ENCODE assay signal across 16 cellular contexts in genomic region chr5:54990751-54991349, GRCh38. TPM values are rescaled to one million over a fixed set of nuclear protein-coding genes. Genes with fewer than 3 reads are reported as not detected.
DNase-seq lines count a peak whose midpoint lies in the region; ATAC-seq, FAIRE-seq and TF ChIP-seq lines count a peak whose summit lies in the region.
"Had no signal": no experiment of that assay in that cellular context is flagged by ENCODE, and none has a peak within 500 bp of the region (broad histone marks: within the 10 kb centered on the region; RNA-seq: fewer than 3 reads in every experiment).

No MANE protein-coding gene starts in this region.

- no peak for ATAC-seq in activated CD8-positive, alpha-beta T cell treated with anti-CD3 and anti-CD28 coated beads for 36 hours
- ATAC-seq: pancreas had no signal

- no peak overlapping the region for H3K27ac Mint-ChIP-seq in activated CD8-positive, alpha-beta T cell treated with anti-CD3 and anti-CD28 coated beads for 36 hours

- H3K36me3 ChIP-seq in brain microvascular endothelial cell (replicated peaks) (no peaks in the 10 kb centered on the region), keratinocyte (ENCODE audit: control insufficient read depth in 2 of 2, extremely low read depth in 1 of 2, insufficient read depth in 2 of 2, low read length in 2 of 2) (no peaks in the 10 kb centered on the region)
- H3K36me3 ChIP-seq: esophagus muscularis mucosa, pancreas, tibial nerve had no signal

- DNase-seq in AG04449 (ENCODE audit: low read depth, low spot score): peak; percentile 78
- DNase-seq in HS-5 (ENCODE audit: low read depth): peak; percentile 75
- peak; percentile 39 for DNase-seq in brain microvascular endothelial cell
- DNase-seq in keratinocyte (ENCODE audit: low read depth, low spot score): no peak
- no peak for DNase-seq in cerebellar cortex (ENCODE audit: low spot score)
- DNase-seq in HuH-7 (ENCODE audit: low spot score): no peak
- no peak for DNase-seq in activated CD8-positive, alpha-beta T cell treated with anti-CD3 and anti-CD28 coated beads for 36 hours
- no peak for DNase-seq in activated CD4-positive, alpha-beta T cell treated with anti-CD3 and anti-CD28 coated beads, Interleukin-2, amount 50 U/mL, for 1 hour
- DNase-seq: activated naive CD4-positive, alpha-beta T cell treated with anti-CD3 and anti-CD28 coated beads, Interleukin-2, amount 50 U/mL, for 16 hours; NCI-H1436; pancreas had no signal

- peaks cover 21% of the 10 kb centered on the region for H3K4me1 ChIP-seq in keratinocyte (ENCODE audit: control insufficient read depth, extremely low read depth, insufficient read depth, low read length)
- H3K4me1 ChIP-seq: esophagus muscularis mucosa, pancreas had no signal

- H3K27me3 ChIP-seq in brain microvascular endothelial cell (replicated peaks) (no peaks in the 10 kb centered on the region), keratinocyte (ENCODE audit: control insufficient read depth, extremely low read depth, insufficient read depth, low read length) (no peaks in the 10 kb centered on the region)
- H3K27me3 ChIP-seq: pancreas, tibial nerve had no signal

- no peaks in the 10 kb centered on the region for H3K27me3 Mint-ChIP-seq in activated CD8-positive, alpha-beta T cell treated with anti-CD3 and anti-CD28 coated beads for 36 hours

- peak; percentile 36 for FAIRE-seq in keratinocyte (lab: Jason Lieb, UNC)
- FAIRE-seq: GM12892, pancreas had no signal

- H3K4me3 ChIP-seq in AG04449 (ENCODE audit: low read depth, low read length) (no peak overlapping the region), brain microvascular endothelial cell (ENCODE audit: low read depth, low read length) (no peak overlapping the region), keratinocyte (ENCODE audit: control insufficient read depth in 2 of 3, extremely low read depth in 1 of 3, insufficient read depth in 2 of 3, low read depth in 1 of 3, low read length in 3 of 3) (no peak overlapping the region)
- H3K4me3 ChIP-seq: esophagus muscularis mucosa, pancreas, tibial nerve had no signal

- in situ Hi-C loops in brain microvascular endothelial cell (cut with HindIII; ENCODE audit: low pct_ligation_motif_present, low sequenced_read_pairs): no loop called here

- no peak overlapping the region for H3K4me3 Mint-ChIP-seq in activated CD8-positive, alpha-beta T cell treated with anti-CD3 and anti-CD28 coated beads for 36 hours

- H3K27ac ChIP-seq in brain microvascular endothelial cell (no peak overlapping the region), keratinocyte (ENCODE audit: control insufficient read depth, insufficient read depth, low read length) (no peak overlapping the region)
- H3K27ac ChIP-seq: esophagus muscularis mucosa, pancreas, tibial nerve had no signal

- H3K4me2 ChIP-seq in keratinocyte (ENCODE audit: control insufficient read depth, extremely low read depth, insufficient read depth, low read depth, low read length): peak overlapping the region; percentile 6

- POLR2A ChIA-PET in AG04449 (lab: Yijun Ruan, JAX): interaction anchor here (0.7 kb wide), 1 partner anchor 156 kb away, joined by 3 read pairs; no protein-coding TSS in a partner anchor
- POLR2A ChIA-PET in activated CD8-positive, alpha-beta T cell treated with anti-CD3 and anti-CD28 coated beads for 36 hours (lab: Charles Lee): no interaction called here

- no peak overlapping the region for H3K9ac ChIP-seq in keratinocyte (ENCODE audit: control insufficient read depth, extremely low read depth, insufficient read depth, low read length)

- no peak overlapping the region for H2AFZ ChIP-seq in keratinocyte (ENCODE audit: control insufficient read depth, low read length)

- no peaks in the 10 kb centered on the region for H3K9me3 ChIP-seq in keratinocyte (ENCODE audit: control insufficient read depth, low read depth, low read length)
- H3K9me3 ChIP-seq: esophagus muscularis mucosa, pancreas, tibial nerve had no signal

- CTCF ChIA-PET in AG04449 (lab: Yijun Ruan, JAX): interaction anchor here (0.8 to 1.6 kb wide), 5 partner anchors 15 to 169 kb away, joined by 3 to 5 read pairs (median 3); partner anchors contain the start of gene GPX8
- CTCF ChIA-PET in activated CD8-positive, alpha-beta T cell treated with anti-CD3 and anti-CD28 coated beads for 36 hours (lab: Charles Lee): interaction anchor here (3.0 kb wide), 1 partner anchor 47 kb away, joined by 12 read pairs; no protein-coding TSS in a partner anchor

- no peaks in the 10 kb centered on the region for H3K9me3 Mint-ChIP-seq in activated CD8-positive, alpha-beta T cell treated with anti-CD3 and anti-CD28 coated beads for 36 hours

- dilution Hi-C loops in keratinocyte (cut with MboI; ENCODE audit: extremely low pct_ligation_motif_present, low sequenced_read_pairs): no loop called here

- H3K79me2 ChIP-seq in keratinocyte (ENCODE audit: control insufficient read depth, insufficient read depth, low read length): no peaks in the 10 kb centered on the region

- intact Hi-C loops in activated CD8-positive, alpha-beta T cell treated with anti-CD3 and anti-CD28 coated beads for 36 hours (cut with micrococcal nuclease): no loop called here

- H3K9me1 ChIP-seq in keratinocyte (ENCODE audit: control insufficient read depth, extremely low read depth, insufficient read depth, low read length): no peaks in the 10 kb centered on the region

- H3K36me3 Mint-ChIP-seq in activated CD8-positive, alpha-beta T cell treated with anti-CD3 and anti-CD28 coated beads for 36 hours (ENCODE audit: low read depth): no peaks in the 10 kb centered on the region

- TF ChIP-seq CTCF in AG04449 (IDR thresholded peaks at IDR 0.05; ENCODE audit: insufficient read depth, low read length, missing control alignments): no peak
- no peak for TF ChIP-seq CTCF in brain microvascular endothelial cell (IDR thresholded peaks at IDR 0.05; ENCODE audit: low read depth, low read length, missing control alignments)
- no peak for TF ChIP-seq CTCF in keratinocyte (optimal IDR thresholded peaks at IDR 0.05 in 1 of 3, IDR thresholded peaks at IDR 0.05 in 1 of 3, conservative IDR thresholded peaks at IDR 0.05 in 1 of 3; ENCODE audit: extremely low read depth in 1 of 3, insufficient read depth in 2 of 3, low read length in 3 of 3)
- no peak for TF ChIP-seq CTCF in activated CD8-positive, alpha-beta T cell treated with anti-CD3 and anti-CD28 coated beads for 36 hours (IDR thresholded peaks at IDR 0.05)

- H4K20me1 ChIP-seq in keratinocyte (ENCODE audit: control insufficient read depth, extremely low read depth, insufficient read depth, low read length): no peaks in the 10 kb centered on the region

- peaks cover 20% of the 10 kb centered on the region for H3K4me1 Mint-ChIP-seq in activated CD8-positive, alpha-beta T cell treated with anti-CD3 and anti-CD28 coated beads for 36 hours (ENCODE audit: low read depth)

RNA-seq across cellular contexts. Expression of gene ESM1, which starts 5.5 kb away (rescaled TPM):
- polyA plus RNA-seq in keratinocyte: 0.07 TPM in 1 of 3 replicates, not detected in the others
- 0.66 TPM for polyA plus RNA-seq in keratinocyte (2011; ENCODE audit: low read depth)
- polyA plus RNA-seq in keratinocyte (2011; cell fraction: cytosol; rRNA removed): not detected in 2 replicates
- polyA plus RNA-seq in keratinocyte (2011; cell fraction: nucleus; rRNA removed): 0.23 TPM in 1 of 2 replicates, not detected in the other
- polyA plus RNA-seq in keratinocyte (2012; ENCODE audit: low replicate concordance): not detected in 2 replicates
- polyA minus RNA-seq in keratinocyte: not detected in 3 replicates
- not detected for polyA minus RNA-seq in keratinocyte (2011; cell fraction: cytosol; rRNA and poly(A)+ RNA removed)
- polyA minus RNA-seq in keratinocyte (2011; cell fraction: nucleus; rRNA and poly(A)+ RNA removed): not detected in 2 replicates
- under 1 TPM; 0.20 to 0.47 TPM for total RNA-seq in activated CD8-positive, alpha-beta T cell treated with anti-CD3 and anti-CD28 coated beads for 36 hours
- total RNA-seq: A673, chondrocyte had no signal

RNA-seq across cellular contexts. Expression of gene GZMK, which starts 33.2 kb away (rescaled TPM):
- not detected in 3 replicates for polyA plus RNA-seq in keratinocyte
- polyA plus RNA-seq in keratinocyte (2011; ENCODE audit: low read depth): not detected
- not detected in 2 replicates for polyA plus RNA-seq in keratinocyte (2011; cell fraction: cytosol; rRNA removed)
- polyA plus RNA-seq in keratinocyte (2011; cell fraction: nucleus; rRNA removed): not detected in 2 replicates
- not detected in 2 replicates for polyA plus RNA-seq in keratinocyte (2012; ENCODE audit: low replicate concordance)
- polyA minus RNA-seq in keratinocyte: not detected in 3 replicates
- polyA minus RNA-seq in keratinocyte (2011; cell fraction: cytosol; rRNA and poly(A)+ RNA removed): not detected
- not detected in 2 replicates for polyA minus RNA-seq in keratinocyte (2011; cell fraction: nucleus; rRNA and poly(A)+ RNA removed)
- total RNA-seq in activated CD8-positive, alpha-beta T cell treated with anti-CD3 and anti-CD28 coated beads for 36 hours: 1 to 10 TPM; 5.2 to 6.2 TPM
- total RNA-seq: A673, chondrocyte had no signal

Comparison
In these comparisons a context has a peak if more than half of its experiments do, and no peak if none do; other contexts are left out.
1. DNase-seq: peak in AG04449 (single experiment), HS-5 (single experiment) and brain microvascular endothelial cell (single experiment); none in keratinocyte (single experiment), cerebellar cortex (single experiment), HuH-7 (single experiment), activated CD8-positive, alpha-beta T cell treated with anti-CD3 and anti-CD28 coated beads for 36 hours (single experiment) and activated CD4-positive, alpha-beta T cell treated with anti-CD3 and anti-CD28 coated beads, Interleukin-2, amount 50 U/mL, for 1 hour (single experiment).